1 cellular context compared by ENCODE assay signal in the genomic region with DNA sequence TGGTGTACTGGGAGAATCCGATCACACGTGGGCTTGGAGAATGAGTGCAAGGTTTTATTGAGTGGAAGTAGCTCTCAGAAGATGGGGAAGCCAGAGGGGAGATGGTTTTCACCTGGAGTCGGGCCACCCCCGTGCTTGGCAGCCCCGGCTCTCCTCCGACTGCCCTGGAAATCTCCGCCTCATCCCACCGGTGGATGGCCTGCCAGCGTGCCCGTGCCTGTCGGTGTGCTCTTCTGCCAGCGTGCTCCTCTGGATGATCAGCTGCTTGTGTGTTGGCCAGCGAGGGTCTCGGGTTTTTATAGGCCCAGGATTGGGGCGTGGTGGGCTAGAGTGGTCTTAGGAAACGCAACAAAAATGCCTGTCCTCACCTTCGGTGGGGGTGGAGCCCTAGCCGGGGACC.
TF ChIP-seq lines count a peak whose summit lies in the region.

No MANE protein-coding gene starts in this region.

TF ChIP-seq in H1, 55 proteins besides CTCF, POLR2A, EP300 and RAD21 (continued from another document):
- TF ChIP-seq, protein P1, sequence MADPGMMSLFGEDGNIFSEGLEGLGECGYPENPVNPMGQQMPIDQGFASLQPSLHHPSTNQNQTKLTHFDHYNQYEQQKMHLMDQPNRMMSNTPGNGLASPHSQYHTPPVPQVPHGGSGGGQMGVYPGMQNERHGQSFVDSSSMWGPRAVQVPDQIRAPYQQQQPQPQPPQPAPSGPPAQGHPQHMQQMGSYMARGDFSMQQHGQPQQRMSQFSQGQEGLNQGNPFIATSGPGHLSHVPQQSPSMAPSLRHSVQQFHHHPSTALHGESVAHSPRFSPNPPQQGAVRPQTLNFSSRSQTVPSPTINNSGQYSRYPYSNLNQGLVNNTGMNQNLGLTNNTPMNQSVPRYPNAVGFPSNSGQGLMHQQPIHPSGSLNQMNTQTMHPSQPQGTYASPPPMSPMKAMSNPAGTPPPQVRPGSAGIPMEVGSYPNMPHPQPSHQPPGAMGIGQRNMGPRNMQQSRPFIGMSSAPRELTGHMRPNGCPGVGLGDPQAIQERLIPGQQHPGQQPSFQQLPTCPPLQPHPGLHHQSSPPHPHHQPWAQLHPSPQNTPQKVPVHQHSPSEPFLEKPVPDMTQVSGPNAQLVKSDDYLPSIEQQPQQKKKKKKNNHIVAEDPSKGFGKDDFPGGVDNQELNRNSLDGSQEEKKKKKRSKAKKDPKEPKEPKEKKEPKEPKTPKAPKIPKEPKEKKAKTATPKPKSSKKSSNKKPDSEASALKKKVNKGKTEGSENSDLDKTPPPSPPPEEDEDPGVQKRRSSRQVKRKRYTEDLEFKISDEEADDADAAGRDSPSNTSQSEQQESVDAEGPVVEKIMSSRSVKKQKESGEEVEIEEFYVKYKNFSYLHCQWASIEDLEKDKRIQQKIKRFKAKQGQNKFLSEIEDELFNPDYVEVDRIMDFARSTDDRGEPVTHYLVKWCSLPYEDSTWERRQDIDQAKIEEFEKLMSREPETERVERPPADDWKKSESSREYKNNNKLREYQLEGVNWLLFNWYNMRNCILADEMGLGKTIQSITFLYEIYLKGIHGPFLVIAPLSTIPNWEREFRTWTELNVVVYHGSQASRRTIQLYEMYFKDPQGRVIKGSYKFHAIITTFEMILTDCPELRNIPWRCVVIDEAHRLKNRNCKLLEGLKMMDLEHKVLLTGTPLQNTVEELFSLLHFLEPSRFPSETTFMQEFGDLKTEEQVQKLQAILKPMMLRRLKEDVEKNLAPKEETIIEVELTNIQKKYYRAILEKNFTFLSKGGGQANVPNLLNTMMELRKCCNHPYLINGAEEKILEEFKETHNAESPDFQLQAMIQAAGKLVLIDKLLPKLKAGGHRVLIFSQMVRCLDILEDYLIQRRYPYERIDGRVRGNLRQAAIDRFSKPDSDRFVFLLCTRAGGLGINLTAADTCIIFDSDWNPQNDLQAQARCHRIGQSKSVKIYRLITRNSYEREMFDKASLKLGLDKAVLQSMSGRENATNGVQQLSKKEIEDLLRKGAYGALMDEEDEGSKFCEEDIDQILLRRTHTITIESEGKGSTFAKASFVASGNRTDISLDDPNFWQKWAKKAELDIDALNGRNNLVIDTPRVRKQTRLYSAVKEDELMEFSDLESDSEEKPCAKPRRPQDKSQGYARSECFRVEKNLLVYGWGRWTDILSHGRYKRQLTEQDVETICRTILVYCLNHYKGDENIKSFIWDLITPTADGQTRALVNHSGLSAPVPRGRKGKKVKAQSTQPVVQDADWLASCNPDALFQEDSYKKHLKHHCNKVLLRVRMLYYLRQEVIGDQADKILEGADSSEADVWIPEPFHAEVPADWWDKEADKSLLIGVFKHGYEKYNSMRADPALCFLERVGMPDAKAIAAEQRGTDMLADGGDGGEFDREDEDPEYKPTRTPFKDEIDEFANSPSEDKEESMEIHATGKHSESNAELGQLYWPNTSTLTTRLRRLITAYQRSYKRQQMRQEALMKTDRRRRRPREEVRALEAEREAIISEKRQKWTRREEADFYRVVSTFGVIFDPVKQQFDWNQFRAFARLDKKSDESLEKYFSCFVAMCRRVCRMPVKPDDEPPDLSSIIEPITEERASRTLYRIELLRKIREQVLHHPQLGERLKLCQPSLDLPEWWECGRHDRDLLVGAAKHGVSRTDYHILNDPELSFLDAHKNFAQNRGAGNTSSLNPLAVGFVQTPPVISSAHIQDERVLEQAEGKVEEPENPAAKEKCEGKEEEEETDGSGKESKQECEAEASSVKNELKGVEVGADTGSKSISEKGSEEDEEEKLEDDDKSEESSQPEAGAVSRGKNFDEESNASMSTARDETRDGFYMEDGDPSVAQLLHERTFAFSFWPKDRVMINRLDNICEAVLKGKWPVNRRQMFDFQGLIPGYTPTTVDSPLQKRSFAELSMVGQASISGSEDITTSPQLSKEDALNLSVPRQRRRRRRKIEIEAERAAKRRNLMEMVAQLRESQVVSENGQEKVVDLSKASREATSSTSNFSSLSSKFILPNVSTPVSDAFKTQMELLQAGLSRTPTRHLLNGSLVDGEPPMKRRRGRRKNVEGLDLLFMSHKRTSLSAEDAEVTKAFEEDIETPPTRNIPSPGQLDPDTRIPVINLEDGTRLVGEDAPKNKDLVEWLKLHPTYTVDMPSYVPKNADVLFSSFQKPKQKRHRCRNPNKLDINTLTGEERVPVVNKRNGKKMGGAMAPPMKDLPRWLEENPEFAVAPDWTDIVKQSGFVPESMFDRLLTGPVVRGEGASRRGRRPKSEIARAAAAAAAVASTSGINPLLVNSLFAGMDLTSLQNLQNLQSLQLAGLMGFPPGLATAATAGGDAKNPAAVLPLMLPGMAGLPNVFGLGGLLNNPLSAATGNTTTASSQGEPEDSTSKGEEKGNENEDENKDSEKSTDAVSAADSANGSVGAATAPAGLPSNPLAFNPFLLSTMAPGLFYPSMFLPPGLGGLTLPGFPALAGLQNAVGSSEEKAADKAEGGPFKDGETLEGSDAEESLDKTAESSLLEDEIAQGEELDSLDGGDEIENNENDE (IDR thresholded peaks at IDR 0.05; ENCODE audit: insufficient replicate concordance, low read length): no peak
- TF ChIP-seq SIRT6 (IDR thresholded peaks at IDR 0.05; ENCODE audit: low read length) (no peak), BRCA1 (IDR thresholded peaks at IDR 0.05; ENCODE audit: low read depth, low read length) (no peak), POLR2AphosphoS5 (IDR thresholded peaks at IDR 0.05; ENCODE audit: low read depth, low read length) (no peak), KDM4A (IDR thresholded peaks at IDR 0.05; ENCODE audit: low read depth, low read length, severe bottlenecking) (no peak)
